25 cellular contexts compared by ENCODE assay signal in genomic region chr14:65382586-65382985, GRCh38.
"Had no signal": no experiment of that assay in that cellular context is flagged by ENCODE, and none has a peak within 500 bp of the region (broad histone marks: within the 10 kb centered on the region; RNA-seq: fewer than 3 reads in every experiment).

No MANE protein-coding gene starts in this region.

- H3K9me3 Mint-ChIP-seq: activated CD8-positive, alpha-beta T cell treated with anti-CD3 and anti-CD28 coated beads for 36 hours; natural killer cell had no signal

- H3K36me3 Mint-ChIP-seq: brain, natural killer cell had no signal

- H3K27ac Mint-ChIP-seq: activated CD4-positive, alpha-beta T cell treated with anti-CD3 and anti-CD28 coated beads, Interleukin-2, amount 10 ng/mL, durations not matched to agents 7 days and 5 days; activated CD8-positive, alpha-beta T cell treated with anti-CD3 and anti-CD28 coated beads for 36 hours; activated naive CD4-positive, alpha-beta T cell treated with anti-CD3 and anti-CD28 coated beads, Interleukin-2, amount 50 U/mL, for 24 hours; activated T-helper 2 cell treated with anti-CD3 and anti-CD28 coated beads, Interferon-gamma antibody, Interleukin-2, Interleukin-4, amounts not matched to agents 10 μg/mL and 5 μg/mL and 100 μg/mL, durations not matched to agents 14 hours and 24 hours and 36 hours; brain; endodermal cell; memory B cell; natural killer cell; neural progenitor cell; stimulated activated naive B cell treated with anti-CD40 and anti-IgM and Interleukin-4, amounts not matched to agents 10 μg/mL and 1 μg/mL and 100 μg/mL, for 72 hours had no signal

- ATAC-seq: activated CD8-positive, alpha-beta T cell treated with anti-CD3 and anti-CD28 coated beads for 36 hours; esophagus mucosa; left colon; natural killer cell; right cardiac atrium; SK-N-SH treated with all-trans-retinoic acid at 6 μM for 48 hours; stimulated activated naive B cell treated with anti-CD40 and anti-IgM and Interleukin-4, amounts not matched to agents 10 μg/mL and 1 μg/mL and 100 μg/mL, for 72 hours had no signal

- H3K4me1 Mint-ChIP-seq: activated naive CD4-positive, alpha-beta T cell treated with anti-CD3 and anti-CD28 coated beads, Interleukin-2, amount 50 U/mL, for 24 hours; endodermal cell; natural killer cell; neural progenitor cell had no signal

- H3K4me3 Mint-ChIP-seq: activated CD4-positive, alpha-beta T cell treated with anti-CD3 and anti-CD28 coated beads, Interleukin-2, amount 10 ng/mL, durations not matched to agents 7 days and 5 days; activated CD8-positive, alpha-beta T cell treated with anti-CD3 and anti-CD28 coated beads for 36 hours; activated naive CD4-positive, alpha-beta T cell treated with anti-CD3 and anti-CD28 coated beads, Interleukin-2, amount 50 U/mL, for 24 hours; brain; endodermal cell; memory B cell; natural killer cell; neural progenitor cell; stimulated activated naive B cell treated with anti-CD40 and anti-IgM and Interleukin-4, amounts not matched to agents 10 μg/mL and 1 μg/mL and 100 μg/mL, for 72 hours had no signal

- FAIRE-seq: keratinocyte, urothelium cell line had no signal

- H3K27me3 Mint-ChIP-seq: activated CD4-positive, alpha-beta T cell treated with anti-CD3 and anti-CD28 coated beads, Interleukin-2, amount 10 ng/mL, durations not matched to agents 7 days and 5 days; activated CD8-positive, alpha-beta T cell treated with anti-CD3 and anti-CD28 coated beads for 36 hours; activated naive CD4-positive, alpha-beta T cell treated with anti-CD3 and anti-CD28 coated beads, Interleukin-2, amount 50 U/mL, for 24 hours; memory B cell; stimulated activated naive B cell treated with anti-CD40 and anti-IgM and Interleukin-4, amounts not matched to agents 10 μg/mL and 1 μg/mL and 100 μg/mL, for 72 hours had no signal

- DNase-seq: activated CD4-positive, alpha-beta T cell treated with anti-CD3 and anti-CD28 coated beads, Interleukin-2, amount 10 ng/mL, durations not matched to agents 7 days and 5 days; activated CD4-positive, CD25-positive, alpha-beta regulatory T cell treated with anti-CD3 and anti-CD28 coated beads, Interleukin-2, amount 50 U/mL, for 72 hours; activated CD8-positive, alpha-beta T cell treated with anti-CD3 and anti-CD28 coated beads for 36 hours; activated T-cell treated with anti-CD3 and anti-CD28 coated beads, Interleukin-2, amount 50 U/mL, for 48 hours; endodermal cell; foreskin fibroblast; glutamatergic neuron; left colon; natural killer cell; occipital lobe; right cardiac atrium; stimulated activated CD4-positive, alpha-beta T cell treated with anti-CD3 and anti-CD28 coated beads, Interleukin-15, amount 100 ng/mL, for 24 hours; stimulated activated CD4-positive, alpha-beta T cell treated with anti-CD3 and anti-CD28 coated beads, Interleukin-2, amount 100 ng/mL, for 24 hours; stimulated activated naive B cell treated with anti-CD40 and anti-IgM and Interleukin-4, amounts not matched to agents 10 μg/mL and 1 μg/mL and 100 μg/mL, for 72 hours; T-helper 2 cell; trophoblast cell had no signal
